22 cellular contexts compared by ENCODE assay signal in the genomic region with DNA sequence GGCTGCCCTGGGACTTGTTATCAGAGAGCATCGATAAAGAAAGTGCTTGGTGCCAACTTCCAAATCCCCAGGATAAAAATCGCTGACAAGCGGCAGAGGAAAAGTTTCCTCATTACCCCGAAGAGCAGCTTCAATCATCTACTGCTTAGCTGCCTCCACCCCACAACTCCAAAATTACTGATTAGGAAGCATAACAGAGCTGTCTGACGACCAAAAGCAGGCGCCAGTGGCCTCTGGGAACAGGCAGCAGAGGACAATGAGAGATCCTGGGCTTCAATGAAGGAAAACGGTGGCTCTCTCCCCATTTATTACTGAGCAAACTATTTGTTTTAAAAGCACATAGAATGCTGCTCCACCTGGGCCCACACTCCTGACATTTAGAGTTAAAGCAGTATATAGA.
"Had no signal": no experiment of that assay in that cellular context is flagged by ENCODE, and none has a peak within 500 bp of the region (broad histone marks: within the 10 kb centered on the region; RNA-seq: fewer than 3 reads in every experiment).

No MANE protein-coding gene starts in this region.

- H3K4me3 ChIP-seq: body of pancreas, cardiac muscle cell, lung, prostate gland, skin epidermis, thoracic aorta, upper lobe of right lung had no signal

- H3K36me3 ChIP-seq: prostate gland had no signal

- H3K4me1 ChIP-seq: foreskin keratinocyte, upper lobe of right lung had no signal

- ATAC-seq: activated T-cell treated with anti-CD3 and anti-CD28 coated beads, Interleukin-2, amount 50 U/mL, for 72 hours; body of pancreas; foreskin keratinocyte; naive thymus-derived CD4-positive, alpha-beta T cell; stimulated activated memory B cell treated with anti-CD40 and anti-IgM and Interleukin-4, amounts not matched to agents 10 μg/mL and 1 μg/mL and 100 μg/mL, for 72 hours; T-cell; upper lobe of right lung had no signal

- H3K9me3 ChIP-seq: body of pancreas, prostate gland, thoracic aorta, upper lobe of right lung had no signal

- DNase-seq: activated CD4-positive, alpha-beta T cell treated with anti-CD3 and anti-CD28 coated beads for 1 hour; activated CD8-positive, alpha-beta memory T cell treated with anti-CD3 and anti-CD28 coated beads for 24 hours; activated CD8-positive, alpha-beta memory T cell treated with anti-CD3 and anti-CD28 coated beads, Interleukin-2, amount 50 U/mL, for 48 hours; activated effector memory CD4-positive, alpha-beta T cell treated with Interleukin-2 at 50 U/mL for 16 hours; activated naive CD4-positive, alpha-beta T cell treated with anti-CD3 and anti-CD28 coated beads for 36 hours; activated T-cell treated with anti-CD3 and anti-CD28 coated beads, Interleukin-2, amount 50 U/mL, for 72 hours; amygdala; body of pancreas; effector CD4-positive, alpha-beta T cell; erythroblast; foreskin keratinocyte; naive thymus-derived CD4-positive, alpha-beta T cell; stimulated activated CD4-positive, alpha-beta T cell treated with anti-CD3 and anti-CD28 coated beads, Interleukin-2, amount 100 ng/mL, for 24 hours; T-cell; upper lobe of right lung; WERI-Rb-1 had no signal

- H3K27me3 ChIP-seq: body of pancreas, cardiac muscle cell, foreskin keratinocyte, upper lobe of right lung had no signal

- H3K27ac ChIP-seq: body of pancreas, cardiac muscle cell, foreskin keratinocyte, skin epidermis, upper lobe of right lung, WERI-Rb-1 had no signal
